ENCODE assay signal across 18 cellular contexts in the genomic region with DNA sequence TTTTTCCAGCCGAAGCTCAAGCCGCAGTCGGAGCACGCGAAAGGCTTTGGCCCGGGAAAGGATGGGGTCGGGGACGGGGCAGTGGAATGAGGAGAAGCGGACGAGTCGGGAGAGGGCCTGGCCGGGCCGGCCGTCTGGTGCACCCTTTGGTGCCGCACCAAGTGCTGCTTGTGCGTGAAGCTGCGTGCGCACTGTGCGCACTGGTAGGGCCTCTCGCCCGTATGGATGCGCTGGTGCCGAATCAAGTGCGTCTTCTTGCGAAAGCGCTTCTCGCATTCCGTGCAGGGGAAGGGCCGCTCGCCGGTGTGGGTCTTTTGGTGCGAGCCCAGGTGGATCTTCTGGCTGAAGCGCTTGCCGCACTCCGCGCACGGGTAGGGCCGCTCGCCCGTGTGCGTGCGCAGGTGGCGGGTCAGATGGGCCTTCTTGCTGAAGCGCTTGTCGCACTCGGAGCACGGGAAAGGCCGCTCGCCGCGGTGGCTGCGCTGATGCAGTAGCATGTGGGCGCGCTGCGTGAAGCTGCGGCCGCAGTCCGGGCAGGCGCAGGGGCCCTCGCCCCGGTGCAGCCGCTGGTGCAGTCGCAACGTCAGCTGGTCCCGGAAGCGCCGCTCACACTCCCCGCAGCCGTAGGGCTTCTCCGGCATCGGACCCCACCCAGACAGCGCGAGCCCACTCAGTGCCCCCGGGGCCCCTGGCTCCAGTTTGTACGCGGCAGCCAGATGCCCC. TPM values are rescaled to one million over a fixed set of nuclear protein-coding genes. Genes with fewer than 3 reads are reported as not detected.
DNase-seq lines count a peak whose midpoint lies in the region; ATAC-seq, FAIRE-seq and TF ChIP-seq lines count a peak whose summit lies in the region.
"Had no signal": no experiment of that assay in that cellular context is flagged by ENCODE, and none has a peak within 500 bp of the region (broad histone marks: within the 10 kb centered on the region; RNA-seq: fewer than 3 reads in every experiment).

No MANE protein-coding gene starts in this region.

- H3K4ac ChIP-seq in H9 (ENCODE audit: low read depth, low read length): no peak overlapping the region

- no peak overlapping the region for H2BK15ac ChIP-seq in H9 (ENCODE audit: low read depth, low read length)

- TF ChIP-seq CTCF in H9 (conservative IDR thresholded peaks at IDR 0.05) (no peak), D721Med (IDR thresholded peaks at IDR 0.05; ENCODE audit: insufficient read depth, missing control alignments) (no peak)

- no peak overlapping the region for H4K5ac ChIP-seq in H9 (ENCODE audit: insufficient read length, low read depth, low read length)

- no peaks in the 10 kb centered on the region for H3K4me1 ChIP-seq in H9 (ENCODE audit: insufficient read depth, low read length)
- H3K4me1 ChIP-seq: prostate gland, uterus had no signal

- no peak overlapping the region for H3K27ac Mint-ChIP-seq in H9
- H3K27ac Mint-ChIP-seq in stimulated activated naive B cell treated with anti-CD40 and anti-IgM and Interleukin-4, amounts not matched to agents 10 μg/mL and 1 μg/mL and 100 μg/mL, for 72 hours: no peak overlapping the region
- H3K27ac Mint-ChIP-seq: activated naive CD8-positive, alpha-beta T cell treated with anti-CD3 and anti-CD28 coated beads, Interleukin-2, amount 10 ng/mL, durations not matched to agents 7 days and 5 days had no signal

- H2AFZ ChIP-seq in H9 (ENCODE audit: low read length): no peak overlapping the region

- H2BK20ac ChIP-seq in H9 (ENCODE audit: low read depth, low read length, poor library complexity, severe bottlenecking): no peak overlapping the region

- no peak overlapping the region for H3K9ac ChIP-seq in H9 (ENCODE audit: extremely low read depth, insufficient read length, low read length)

- no peak overlapping the region for H4K8ac ChIP-seq in H9 (replicated peaks; ENCODE audit: insufficient read length, low read depth, low read length)

- intact Hi-C loops in left colon (cut with DNase I, micrococcal nuclease): no loop called here

- no peak overlapping the region for H2BK120ac ChIP-seq in H9 (ENCODE audit: low read depth, low read length, poor library complexity, severe bottlenecking)

- H4K20me1 ChIP-seq in H9 (ENCODE audit: control insufficient read depth, insufficient read depth, insufficient read length): no peaks in the 10 kb centered on the region

- H3T11ph ChIP-seq in H9 (ENCODE audit: low read length): no peak overlapping the region

- peak overlapping the region; percentile 20 for H3K4me2 ChIP-seq in H9 (ENCODE audit: insufficient read depth, insufficient read length, low read length)

- no peaks in the 10 kb centered on the region; a peak in 1 of 5 replicates for H3K9me3 Mint-ChIP-seq in H9
- no peaks in the 10 kb centered on the region for H3K9me3 Mint-ChIP-seq in stimulated activated naive B cell treated with anti-CD40 and anti-IgM and Interleukin-4, amounts not matched to agents 10 μg/mL and 1 μg/mL and 100 μg/mL, for 72 hours
- H3K9me3 Mint-ChIP-seq: activated naive CD8-positive, alpha-beta T cell treated with anti-CD3 and anti-CD28 coated beads, Interleukin-2, amount 10 ng/mL, durations not matched to agents 7 days and 5 days had no signal

- H3K9me3 ChIP-seq in H9 (ENCODE audit: control insufficient read depth, low read depth, low read length): no peaks in the 10 kb centered on the region
- H3K9me3 ChIP-seq: heart right ventricle, MG63, prostate gland, uterus had no signal

- H4K91ac ChIP-seq in H9 (ENCODE audit: insufficient read length, low read depth, low read length): no peak overlapping the region

- H3K4me1 Mint-ChIP-seq in H9: peaks cover 18 to 21% of the 10 kb centered on the region in 2 experiments
- H3K4me1 Mint-ChIP-seq in stimulated activated naive B cell treated with anti-CD40 and anti-IgM and Interleukin-4, amounts not matched to agents 10 μg/mL and 1 μg/mL and 100 μg/mL, for 72 hours: peaks cover 3% of the 10 kb centered on the region in 2 donors
- H3K4me1 Mint-ChIP-seq: activated naive CD8-positive, alpha-beta T cell treated with anti-CD3 and anti-CD28 coated beads, Interleukin-2, amount 10 ng/mL, durations not matched to agents 7 days and 5 days had no signal

- no peak for FAIRE-seq in D721Med (lab: Jason Lieb, UNC)
- FAIRE-seq: HepG2 had no signal

- H3K18ac ChIP-seq in H9 (ENCODE audit: insufficient read length, low read depth, low read length): no peak overlapping the region

- no peak overlapping the region for H3K27ac ChIP-seq in H9 (ENCODE audit: insufficient read length, low read depth, low read length)
- H3K27ac ChIP-seq: heart right ventricle, prostate gland, uterus had no signal

- peaks cover 10% of the 10 kb centered on the region for H3K23me2 ChIP-seq in H9 (ENCODE audit: insufficient read length, low read depth, low read length, poor library complexity, severe bottlenecking)

- ATAC-seq in left colon: peak; percentile 17
- no peak for ATAC-seq in stimulated activated naive B cell treated with anti-CD40 and anti-IgM and Interleukin-4, amounts not matched to agents 10 μg/mL and 1 μg/mL and 100 μg/mL, for 72 hours (replicated peaks)
- ATAC-seq: HepG2 had no signal

- no peaks in the 10 kb centered on the region for H3K79me2 ChIP-seq in H9 (ENCODE audit: insufficient read depth, low read length)

- no peak overlapping the region for H2BK5ac ChIP-seq in H9 (ENCODE audit: insufficient read length, low read length)

- H3K4me3 Mint-ChIP-seq in H9: peak overlapping the region; percentile 55 to 80
- H3K4me3 Mint-ChIP-seq in stimulated activated naive B cell treated with anti-CD40 and anti-IgM and Interleukin-4, amounts not matched to agents 10 μg/mL and 1 μg/mL and 100 μg/mL, for 72 hours: no peak overlapping the region
- H3K4me3 Mint-ChIP-seq: activated naive CD8-positive, alpha-beta T cell treated with anti-CD3 and anti-CD28 coated beads, Interleukin-2, amount 10 ng/mL, durations not matched to agents 7 days and 5 days had no signal

- no peak overlapping the region for H3K56ac ChIP-seq in H9 (ENCODE audit: insufficient read length, low read depth, low read length)

- H3K27me3 Mint-ChIP-seq in H9 (ENCODE audit: low read depth): peaks cover 100% of the 10 kb centered on the region
- H3K27me3 Mint-ChIP-seq in stimulated activated naive B cell treated with anti-CD40 and anti-IgM and Interleukin-4, amounts not matched to agents 10 μg/mL and 1 μg/mL and 100 μg/mL, for 72 hours: peaks cover 20 to 22% of the 10 kb centered on the region in 2 donors

- H3K36me3 Mint-ChIP-seq in H9 (ENCODE audit: insufficient read depth in 1 of 3, low read depth in 3 of 3): no peaks in the 10 kb centered on the region; a peak in 1 of 7 replicates
- no peaks in the 10 kb centered on the region for H3K36me3 Mint-ChIP-seq in stimulated activated naive B cell treated with anti-CD40 and anti-IgM and Interleukin-4, amounts not matched to agents 10 μg/mL and 1 μg/mL and 100 μg/mL, for 72 hours
- H3K36me3 Mint-ChIP-seq: activated naive CD8-positive, alpha-beta T cell treated with anti-CD3 and anti-CD28 coated beads, Interleukin-2, amount 10 ng/mL, durations not matched to agents 7 days and 5 days had no signal

- H3K27me3 ChIP-seq in H9 (ENCODE audit: insufficient read depth, low read length): peaks cover 85% of the 10 kb centered on the region
- H3K27me3 ChIP-seq: uterus had no signal

- no peak overlapping the region for H2AK5ac ChIP-seq in H9 (ENCODE audit: insufficient read length, low read length)

- H3K79me1 ChIP-seq in H9 (ENCODE audit: insufficient read depth, low read depth, low read length, poor library complexity, severe bottlenecking): no peaks in the 10 kb centered on the region

- DNase-seq in H9 (peak; percentile 62), cerebellar cortex (ENCODE audit: low spot score) (peak; percentile 47), left colon (no peak), retina (peak; percentile 78), D721Med (ENCODE audit: insufficient read length, low spot score) (no peak), GOT3 (lab: John Stamatoyannopoulos, UW) (no peak), AG08395 (ENCODE audit: low spot score) (no peak)
- no peak for DNase-seq in stimulated activated naive B cell treated with anti-CD40 and anti-IgM and Interleukin-4, amounts not matched to agents 10 μg/mL and 1 μg/mL and 100 μg/mL, for 72 hours
- DNase-seq: activated naive CD8-positive, alpha-beta T cell treated with anti-CD3 and anti-CD28 coated beads, Interleukin-2, amount 10 ng/mL, durations not matched to agents 7 days and 5 days; EL; heart right ventricle; RPMI8226; stimulated activated naive CD4-positive, alpha-beta T cell treated with Interleukin-2 at 50 U/mL for 16 hours; T-helper 1 cell; uterus had no signal

- no peak overlapping the region for H2BK12ac ChIP-seq in H9 (ENCODE audit: insufficient read length, low read depth, low read length)

- H3K23ac ChIP-seq in H9 (ENCODE audit: insufficient read length, low read depth, low read length): no peak overlapping the region

- H3K14ac ChIP-seq in H9 (ENCODE audit: insufficient read depth, low read length): no peak overlapping the region

- no CpG with 5 or more reads among the region's 76 CpGs for WGBS in H9 (ENCODE audit: extremely low coverage, insufficient read length, low lambda C conversion rate)

RNA-seq across cellular contexts. Expression of a gene that starts 7.8 kb away (rescaled TPM):
- total RNA-seq in H9 (2021) (0.31 and 0.35 TPM in 2 replicates), left colon (1 to 10 TPM; 1.5 to 6.0 TPM)
- total RNA-seq: HepG2 had no signal

Comparison
In these comparisons a context has a peak if more than half of its experiments do, and no peak if none do; other contexts are left out.
1. DNase-seq: peak in H9 (single experiment), cerebellar cortex (single experiment) and retina (single experiment); none in left colon (0 of 2), D721Med (single experiment), GOT3 (single experiment), AG08395 (single experiment) and stimulated activated naive B cell treated with anti-CD40 and anti-IgM and Interleukin-4, amounts not matched to agents 10 μg/mL and 1 μg/mL and 100 μg/mL, for 72 hours (single experiment).
2. H3K4me3 Mint-ChIP-seq: peak in H9 (2 of 2); none in stimulated activated naive B cell treated with anti-CD40 and anti-IgM and Interleukin-4, amounts not matched to agents 10 μg/mL and 1 μg/mL and 100 μg/mL, for 72 hours (0 of 2).